8 cellular contexts compared by ENCODE assay signal in the genomic region with DNA sequence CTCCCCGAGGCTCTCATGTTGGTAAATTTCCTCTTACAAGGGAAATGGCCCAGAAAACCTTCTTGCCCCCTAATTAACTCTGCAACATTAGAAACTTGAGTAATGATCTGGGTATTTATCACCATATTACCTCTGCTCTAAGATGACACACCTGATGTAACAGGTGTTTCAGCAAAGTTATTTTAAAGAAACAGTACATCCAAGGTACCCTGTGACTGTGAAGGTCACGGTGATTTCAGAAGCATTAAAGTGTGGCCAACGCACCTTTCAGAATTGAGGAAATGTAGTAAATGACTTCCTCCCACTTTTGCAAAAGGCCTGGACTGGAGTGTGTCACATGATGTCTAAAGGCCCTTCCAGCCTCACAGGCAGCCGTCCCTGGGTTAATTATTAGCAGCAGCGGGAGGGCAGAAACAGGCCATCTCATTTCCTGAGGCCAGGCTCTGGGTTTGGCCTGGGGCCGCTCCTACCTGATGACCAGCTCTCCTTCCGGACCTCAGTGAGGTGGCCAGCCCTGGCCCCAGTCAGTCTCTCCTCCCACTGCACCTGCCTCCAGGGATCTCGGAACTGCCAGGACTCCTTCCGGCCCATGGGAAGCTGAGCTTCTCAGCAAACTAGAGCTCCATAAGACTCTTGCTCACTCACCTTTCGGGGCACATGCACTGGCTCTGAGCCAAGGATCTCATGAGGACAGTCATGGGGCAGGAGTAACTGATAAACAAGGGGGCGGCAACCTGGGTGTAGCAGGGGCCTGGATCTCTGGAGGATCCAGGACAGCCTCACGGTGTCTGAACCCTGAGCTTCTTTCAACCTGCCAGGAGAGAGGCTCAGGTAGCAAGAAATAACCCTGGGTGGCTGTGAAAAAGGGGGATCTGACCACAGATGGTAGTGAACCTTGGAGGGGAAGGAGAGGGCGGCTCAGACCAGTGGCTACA. TPM values are rescaled to one million over a fixed set of nuclear protein-coding genes. Genes with fewer than 3 reads are reported as not detected.
DNase-seq lines count a peak whose midpoint lies in the region; ATAC-seq and TF ChIP-seq lines count a peak whose summit lies in the region.

No MANE protein-coding gene starts in this region.

- H3K9me3 Mint-ChIP-seq in progenitor cell of endocrine pancreas (ENCODE audit: low read depth): no peaks in the 10 kb centered on the region
- no peaks in the 10 kb centered on the region for H3K9me3 Mint-ChIP-seq in activated CD4-positive, alpha-beta T cell treated with anti-CD3 and anti-CD28 coated beads for 36 hours (ENCODE audit: low read depth)

- DNase-seq in body of pancreas (peak; percentile 94 to 98 (median 97)), progenitor cell of endocrine pancreas (ENCODE audit: low spot score, unreplicated experiment) (peak; percentile 57), foreskin melanocyte (no peak), NCI-H1436 (lab: John Stamatoyannopoulos, UW) (no peak), NCI-H2171 (lab: John Stamatoyannopoulos, UW) (no peak)
- no peak for DNase-seq in activated CD4-positive, alpha-beta T cell treated with anti-CD3 and anti-CD28 coated beads for 36 hours

- CTCF ChIA-PET in activated CD4-positive, alpha-beta T cell treated with anti-CD3 and anti-CD28 coated beads for 36 hours (lab: Charles Lee): no interaction called here

- no peaks in the 10 kb centered on the region for H3K9me3 ChIP-seq in body of pancreas

- H3K36me3 Mint-ChIP-seq in progenitor cell of endocrine pancreas (ENCODE audit: insufficient read depth): no peaks in the 10 kb centered on the region
- no peaks in the 10 kb centered on the region for H3K36me3 Mint-ChIP-seq in activated CD4-positive, alpha-beta T cell treated with anti-CD3 and anti-CD28 coated beads for 36 hours (ENCODE audit: low read depth)

- peak overlapping the region; percentile 87 to 92 (median 91) for H3K27ac ChIP-seq in body of pancreas

- H3K36me3 ChIP-seq in body of pancreas (replicated peaks in 1 of 2; ENCODE audit: insufficient read depth in 1 of 2, low read depth in 2 of 2): no peaks in the 10 kb centered on the region

- H3K27me3 ChIP-seq in body of pancreas: no peaks in the 10 kb centered on the region

- ATAC-seq in GM19452 (IDR thresholded peaks at IDR 0.05; ENCODE audit: unreplicated experiment): peak; percentile 98
- peak; percentile 77 for ATAC-seq in HG03439 (IDR thresholded peaks at IDR 0.05; ENCODE audit: unreplicated experiment)
- peak; percentile 98 for ATAC-seq in body of pancreas
- no peak for ATAC-seq in activated CD4-positive, alpha-beta T cell treated with anti-CD3 and anti-CD28 coated beads for 36 hours

- H3K27ac Mint-ChIP-seq in progenitor cell of endocrine pancreas: peak overlapping the region; percentile 92
- H3K27ac Mint-ChIP-seq in activated CD4-positive, alpha-beta T cell treated with anti-CD3 and anti-CD28 coated beads for 36 hours: no peak overlapping the region

- TF ChIP-seq POLR2A in body of pancreas (IDR thresholded peaks at IDR 0.05): peak in 2 of 3 donors; percentile 79

- intact Hi-C loops in body of pancreas (cut with DNase I): no loop called here
- intact Hi-C loops in activated CD4-positive, alpha-beta T cell treated with anti-CD3 and anti-CD28 coated beads for 36 hours (cut with DNase I, micrococcal nuclease): no loop called here

- POLR2A ChIA-PET in activated CD4-positive, alpha-beta T cell treated with anti-CD3 and anti-CD28 coated beads for 36 hours (lab: Charles Lee): interaction anchor here (0.7 kb wide), 1 partner anchor 441 kb away, joined by 3 read pairs; no protein-coding TSS in a partner anchor

- TF ChIP-seq CTCF in body of pancreas (IDR thresholded peaks at IDR 0.05) (peak in 1 of 7 experiments; percentile 9), progenitor cell of endocrine pancreas (IDR thresholded peaks at IDR 0.05; ENCODE audit: unreplicated experiment) (no peak)

- H3K4me1 ChIP-seq in body of pancreas: peaks cover 56% of the 10 kb centered on the region

- peaks cover 1% of the 10 kb centered on the region for H3K27me3 Mint-ChIP-seq in progenitor cell of endocrine pancreas
- peaks cover 22% of the 10 kb centered on the region for H3K27me3 Mint-ChIP-seq in activated CD4-positive, alpha-beta T cell treated with anti-CD3 and anti-CD28 coated beads for 36 hours

- no peak overlapping the region for H3K4me3 Mint-ChIP-seq in progenitor cell of endocrine pancreas (ENCODE audit: low read depth)
- H3K4me3 Mint-ChIP-seq in activated CD4-positive, alpha-beta T cell treated with anti-CD3 and anti-CD28 coated beads for 36 hours: no peak overlapping the region

- WGBS in body of pancreas, 2 donors: 16 to 21% methylated on average over 9 to 13 of the region's 13 CpGs

- H3K4me1 Mint-ChIP-seq in progenitor cell of endocrine pancreas (ENCODE audit: low read depth): peaks cover 19% of the 10 kb centered on the region
- peaks cover 10% of the 10 kb centered on the region for H3K4me1 Mint-ChIP-seq in activated CD4-positive, alpha-beta T cell treated with anti-CD3 and anti-CD28 coated beads for 36 hours

- no peak overlapping the region for H3K4me3 ChIP-seq in body of pancreas

RNA-seq across cellular contexts. Expression of a gene that starts 20.6 kb away (rescaled TPM):
- 10 to 100 TPM; 13.2 to 19.5 TPM for total RNA-seq in body of pancreas
- 3.7 and 4.8 TPM in 2 replicates for total RNA-seq in progenitor cell of endocrine pancreas
- under 1 TPM; 0.32 to 0.46 TPM for total RNA-seq in activated CD4-positive, alpha-beta T cell treated with anti-CD3 and anti-CD28 coated beads for 36 hours

Comparison
In these comparisons a context has a peak if more than half of its experiments do, and no peak if none do; other contexts are left out.
1. DNase-seq: peak in body of pancreas (4 of 4) and progenitor cell of endocrine pancreas (single experiment); none in foreskin melanocyte (single experiment), activated CD4-positive, alpha-beta T cell treated with anti-CD3 and anti-CD28 coated beads for 36 hours (single experiment), NCI-H1436 (single experiment) and NCI-H2171 (single experiment).